18 cellular contexts compared by ENCODE assay signal in the genomic region with DNA sequence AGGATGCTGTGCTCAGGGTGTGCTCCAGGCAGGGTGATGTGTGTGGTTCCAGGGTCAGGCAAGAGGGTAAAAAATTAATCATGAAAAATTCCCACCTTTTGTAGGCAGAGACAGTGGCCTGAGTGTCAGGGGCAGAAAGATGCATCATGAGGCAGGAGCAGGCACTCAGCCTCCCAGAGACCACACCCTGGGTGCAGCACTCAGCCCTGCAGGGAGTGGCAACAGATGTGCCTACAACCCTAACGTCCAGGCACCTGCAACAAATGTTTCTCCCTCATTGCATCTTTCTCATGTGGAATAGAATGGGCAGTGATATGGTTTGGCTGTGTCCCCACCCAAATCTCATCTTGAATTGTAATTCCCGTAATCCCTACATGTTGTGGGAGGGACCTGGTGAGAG. TPM values are rescaled to one million over a fixed set of nuclear protein-coding genes. Genes with fewer than 3 reads are reported as not detected.
A peak's percentile ranks its signal among the peaks of the same experiment; 100 is the strongest.
DNase-seq lines count a peak whose midpoint lies in the region; ATAC-seq and TF ChIP-seq lines count a peak whose summit lies in the region.
"Had no signal": no experiment of that assay in that cellular context is flagged by ENCODE, and none has a peak within 500 bp of the region (broad histone marks: within the 10 kb centered on the region; RNA-seq: fewer than 3 reads in every experiment).

No MANE protein-coding gene starts in this region.

- peaks cover 2% of the 10 kb centered on the region for H3K9me3 Mint-ChIP-seq in activated CD8-positive, alpha-beta memory T cell treated with anti-CD3 and anti-CD28 coated beads, Interleukin-2, amount 10 ng/mL, durations not matched to agents 7 days and 5 days (ENCODE audit: low read depth)

- peaks cover 8% of the 10 kb centered on the region for H3K27me3 Mint-ChIP-seq in activated CD8-positive, alpha-beta memory T cell treated with anti-CD3 and anti-CD28 coated beads, Interleukin-2, amount 10 ng/mL, durations not matched to agents 7 days and 5 days

- peaks cover 2% of the 10 kb centered on the region for H3K4me1 Mint-ChIP-seq in activated CD8-positive, alpha-beta memory T cell treated with anti-CD3 and anti-CD28 coated beads, Interleukin-2, amount 10 ng/mL, durations not matched to agents 7 days and 5 days
- H3K4me1 Mint-ChIP-seq: CD8-positive, alpha-beta memory T cell had no signal

- peak; percentile 12 for DNase-seq in activated CD8-positive, alpha-beta memory T cell treated with anti-CD3 and anti-CD28 coated beads, Interleukin-2, amount 50 U/mL, for 48 hours
- DNase-seq in activated CD8-positive, alpha-beta memory T cell treated with anti-CD3 and anti-CD28 coated beads, Interleukin-2, amount 10 ng/mL, durations not matched to agents 7 days and 5 days = no peak
- DNase-seq in mucosa of descending colon (peak in 1 of 3 donors; percentile 19), NCI-H226 (no peak)
- DNase-seq in activated naive CD4-positive, alpha-beta T cell (lab: John Stamatoyannopoulos, UW) = no peak
- DNase-seq: CD4-positive, alpha-beta T cell; CD8-positive, alpha-beta memory T cell; DMS 273 treated with DMSO at 0.1 percent for 48 hours; DMS79; EL; GDM1; HCEC 1CT had no signal

- intact Hi-C loops in mucosa of descending colon (cut with DNase I, micrococcal nuclease) = no loop called here

- ATAC-seq in activated CD8-positive, alpha-beta memory T cell treated with anti-CD3 and anti-CD28 coated beads, Interleukin-2, amount 10 ng/mL, durations not matched to agents 7 days and 5 days = no peak
- ATAC-seq in esophagus mucosa (peak; percentile 31), mucosa of descending colon (peak; percentile 51), HG02678 (IDR thresholded peaks at IDR 0.05; ENCODE audit: unreplicated experiment) (no peak)
- ATAC-seq: GM12878, GM23338 had no signal

- H3K36me3 ChIP-seq in mucosa of descending colon (ENCODE audit: low read depth) = no peaks in the 10 kb centered on the region
- H3K36me3 ChIP-seq: BLaER1 had no signal

- H3K4me3 Mint-ChIP-seq in activated CD8-positive, alpha-beta memory T cell treated with anti-CD3 and anti-CD28 coated beads, Interleukin-2, amount 10 ng/mL, durations not matched to agents 7 days and 5 days = no peak overlapping the region
- H3K4me3 Mint-ChIP-seq: B cell; CD4-positive, alpha-beta T cell; CD8-positive, alpha-beta memory T cell; GM23338 had no signal

- H3K4me1 ChIP-seq in mucosa of descending colon (ENCODE audit: low read depth) = no peaks in the 10 kb centered on the region

- no peak for TF ChIP-seq CTCF in mucosa of descending colon (IDR thresholded peaks at IDR 0.05)

- peaks cover 3% of the 10 kb centered on the region for H3K9me3 ChIP-seq in mucosa of descending colon

- no peak overlapping the region for H3K4me3 ChIP-seq in mucosa of descending colon
- H3K4me3 ChIP-seq: BLaER1, GM12878, GM23338 had no signal

- no peaks in the 10 kb centered on the region for H3K36me3 Mint-ChIP-seq in activated CD8-positive, alpha-beta memory T cell treated with anti-CD3 and anti-CD28 coated beads, Interleukin-2, amount 10 ng/mL, durations not matched to agents 7 days and 5 days

- CTCF ChIA-PET in activated CD8-positive, alpha-beta memory T cell treated with anti-CD3 and anti-CD28 coated beads, Interleukin-2, amount 10 ng/mL, durations not matched to agents 7 days and 5 days (lab: Charles Lee) = no interaction called here

- H3K27ac Mint-ChIP-seq in activated CD8-positive, alpha-beta memory T cell treated with anti-CD3 and anti-CD28 coated beads, Interleukin-2, amount 10 ng/mL, durations not matched to agents 7 days and 5 days = no peak overlapping the region
- H3K27ac Mint-ChIP-seq: B cell; CD4-positive, alpha-beta T cell; CD8-positive, alpha-beta memory T cell; GM23338 had no signal

RNA-seq across cellular contexts. Expression of a gene that starts 19.6 kb away (rescaled TPM):
- 10 to 100 TPM; 30.0 to 37.0 TPM for total RNA-seq in activated CD8-positive, alpha-beta memory T cell treated with anti-CD3 and anti-CD28 coated beads, Interleukin-2, amount 10 ng/mL, durations not matched to agents 7 days and 5 days
- total RNA-seq in esophagus mucosa (97.8 TPM), mucosa of descending colon (1,000 to 10,000 TPM in 2 of 3 donors, 100 to 1,000 TPM in 1; 591 to 2,323 (median 1,343) TPM)

RNA-seq across cellular contexts. Expression of a gene that starts 46.8 kb away (rescaled TPM):
- not detected for total RNA-seq in activated CD8-positive, alpha-beta memory T cell treated with anti-CD3 and anti-CD28 coated beads, Interleukin-2, amount 10 ng/mL, durations not matched to agents 7 days and 5 days
- total RNA-seq in esophagus mucosa (not detected), mucosa of descending colon (1 to 10 TPM in 2 of 3 donors, under 1 TPM in 1; 0.32 to 5.1 (median 1.1) TPM)
- total RNA-seq: B cell; CD4-positive, alpha-beta T cell; CD8-positive, alpha-beta memory T cell; GM12878; GM23338 had no signal

Comparison
In these comparisons a context has a peak if more than half of its experiments do, and no peak if none do; other contexts are left out.
1. ATAC-seq: peak in esophagus mucosa (single experiment) and mucosa of descending colon (single experiment); none in activated CD8-positive, alpha-beta memory T cell treated with anti-CD3 and anti-CD28 coated beads, Interleukin-2, amount 10 ng/mL, durations not matched to agents 7 days and 5 days (single experiment) and HG02678 (single experiment).